In genomic region chr5:116652196-116652729, GRCh38 we compare ENCODE assay signal across 1 cellular context.
TF ChIP-seq lines count a peak whose summit lies in the region.

No MANE protein-coding gene starts in this region.

TF ChIP-seq in GM12878, 131 proteins besides CTCF, POLR2A, EP300 and RAD21 (continued from another document):
- TF ChIP-seq ZBTB33 (IDR thresholded peaks at IDR 0.05) (no peak), BMI1 (IDR thresholded peaks at IDR 0.05; ENCODE audit: borderline replicate concordance) (no peak), FOXM1 (IDR thresholded peaks at IDR 0.05; ENCODE audit: low read depth, low read length) (no peak), IRF3 (IDR thresholded peaks at IDR 0.05) (no peak), TCF7 (IDR thresholded peaks at IDR 0.05; ENCODE audit: borderline replicate concordance) (0 out of 2 replicates have a peak, but pooled peaks have one; percentile 45), ZNF217 (IDR thresholded peaks at IDR 0.05) (no peak), EZH2 (IDR thresholded peaks at IDR 0.05; ENCODE audit: borderline replicate concordance, control insufficient read depth, low read depth, low read length) (no peak)
